2 cellular contexts compared by ENCODE assay signal in the genomic region with DNA sequence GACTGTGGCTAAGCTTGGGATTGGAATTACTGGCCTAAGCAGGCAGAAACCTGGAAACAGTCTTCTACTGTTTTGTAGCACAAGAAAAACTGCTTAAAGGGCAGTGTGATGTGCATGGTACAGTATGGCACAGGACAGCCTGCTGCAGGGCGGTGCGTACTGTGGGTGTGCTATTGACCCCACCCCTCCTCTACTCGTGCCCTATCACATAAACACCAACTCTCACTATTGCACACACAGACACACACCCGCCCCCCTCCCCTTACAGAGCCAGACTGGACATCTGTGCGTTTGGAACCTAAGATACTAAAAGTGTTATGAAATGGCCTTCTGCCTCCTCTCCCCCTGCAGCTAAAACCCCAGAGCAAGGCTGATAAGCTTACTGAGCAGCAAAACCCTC.
TF ChIP-seq lines count a peak whose summit lies in the region.

No MANE protein-coding gene starts in this region.

TF ChIP-seq in A549, 52 proteins besides CTCF, POLR2A, EP300 and RAD21 (continued from another document):
- TF ChIP-seq MAFK (IDR thresholded peaks at IDR 0.05; ENCODE audit: partially characterized antibody) = no peak
- TF ChIP-seq, protein P1, sequence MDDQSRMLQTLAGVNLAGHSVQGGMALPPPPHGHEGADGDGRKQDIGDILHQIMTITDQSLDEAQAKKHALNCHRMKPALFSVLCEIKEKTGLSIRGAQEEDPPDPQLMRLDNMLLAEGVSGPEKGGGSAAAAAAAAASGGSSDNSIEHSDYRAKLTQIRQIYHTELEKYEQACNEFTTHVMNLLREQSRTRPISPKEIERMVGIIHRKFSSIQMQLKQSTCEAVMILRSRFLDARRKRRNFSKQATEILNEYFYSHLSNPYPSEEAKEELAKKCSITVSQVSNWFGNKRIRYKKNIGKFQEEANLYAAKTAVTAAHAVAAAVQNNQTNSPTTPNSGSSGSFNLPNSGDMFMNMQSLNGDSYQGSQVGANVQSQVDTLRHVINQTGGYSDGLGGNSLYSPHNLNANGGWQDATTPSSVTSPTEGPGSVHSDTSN (IDR thresholded peaks at IDR 0.05) = no peak

TF ChIP-seq in GM12891, 5 proteins besides CTCF, POLR2A, EP300 and RAD21 (continued from another document):
- TF ChIP-seq SPI1 (IDR thresholded peaks at IDR 0.05; ENCODE audit: low read depth, low read length) = no peak
- TF ChIP-seq PAX5 (IDR thresholded peaks at IDR 0.05; ENCODE audit: insufficient read depth, low read length, severe bottlenecking) = no peak
- TF ChIP-seq TAF1 (IDR thresholded peaks at IDR 0.05; ENCODE audit: low read depth, low read length) = no peak
